ENCODE assay signal across 11 cellular contexts in the genomic region with DNA sequence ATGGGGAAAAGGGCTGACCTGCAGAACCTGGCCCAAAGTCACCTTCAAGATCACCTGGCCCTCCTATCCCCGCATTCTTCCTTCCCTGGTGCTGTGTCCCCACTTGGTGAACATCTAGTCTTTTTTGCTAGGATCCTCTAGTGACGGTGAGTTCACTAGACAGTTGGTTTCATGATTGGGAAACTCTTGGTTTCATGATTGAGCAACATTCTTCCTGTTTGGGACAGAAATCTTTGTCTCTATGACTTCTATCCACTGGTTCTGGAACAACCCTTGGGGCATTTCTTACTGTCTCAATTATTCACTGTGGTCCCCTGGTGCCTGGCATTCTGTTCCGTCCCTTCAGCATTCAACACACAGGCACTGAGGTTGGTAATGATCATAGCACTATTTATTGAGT. TPM values are rescaled to one million over a fixed set of nuclear protein-coding genes. Genes with fewer than 3 reads are reported as not detected.
A peak's percentile ranks its signal among the peaks of the same experiment; 100 is the strongest.
DNase-seq lines count a peak whose midpoint lies in the region; ATAC-seq and TF ChIP-seq lines count a peak whose summit lies in the region.
"Had no signal": no experiment of that assay in that cellular context is flagged by ENCODE, and none has a peak within 500 bp of the region (broad histone marks: within the 10 kb centered on the region; RNA-seq: fewer than 3 reads in every experiment).

No MANE protein-coding gene starts in this region.

- no peak for ATAC-seq in HCT116

- 0 out of 4 replicates have a peak, but pooled peaks cover 0 to 2% of the 10 kb centered on the region in 2 experiments for H3K36me3 ChIP-seq in HCT116 (ENCODE audit: control insufficient read depth in 1 of 2, insufficient read depth in 2 of 2, low read length in 2 of 2)
- H3K36me3 ChIP-seq in thyroid gland = no peaks in the 10 kb centered on the region

- H3K27ac ChIP-seq in HCT116 (ENCODE audit: low read depth, low read length) (no peak overlapping the region), thyroid gland (no peak overlapping the region)

- H3K9ac ChIP-seq in HCT116 (ENCODE audit: low read length) = no peak overlapping the region

- H3K27me3 ChIP-seq in HCT116 (ENCODE audit: insufficient read depth, low read length) (no peaks in the 10 kb centered on the region), thyroid gland (no peaks in the 10 kb centered on the region)

- TF ChIP-seq CTCF in HCT116 (IDR thresholded peaks at IDR 0.05 in 2 of 3, conservative IDR thresholded peaks at IDR 0.05 in 1 of 3; ENCODE audit: borderline replicate concordance in 1 of 3, insufficient read depth in 1 of 3, low read depth in 2 of 3, low read length in 2 of 3) = no peak
- no peak for TF ChIP-seq CTCF in thyroid gland (IDR thresholded peaks at IDR 0.05)

- DNase-seq in HCT116 (ENCODE audit: low read depth, low spot score) = no peak
- peak; percentile 84 for DNase-seq in SKM-1 (lab: John Stamatoyannopoulos, UW; ENCODE audit: unreplicated experiment)
- DNase-seq in hepatic stellate cell (ENCODE audit: low spot score) = peak; percentile 31
- peak; percentile 60 for DNase-seq in superior temporal gyrus (ENCODE audit: extremely low spot score)
- no peak for DNase-seq in thyroid gland
- no peak for DNase-seq in NCI-H1930 (lab: John Stamatoyannopoulos, UW)
- no peak for DNase-seq in activated CD4-positive, alpha-beta T cell treated with anti-CD3 and anti-CD28 coated beads for 4 hours
- DNase-seq: activated CD4-positive, alpha-beta T cell treated with anti-CD3 and anti-CD28 coated beads, Interleukin-2, amount 10 ng/mL, durations not matched to agents 24 days and 14 days; CD8-positive, alpha-beta memory T cell; kidney glomerular epithelial cell had no signal

- H3K9me2 ChIP-seq in HCT116 (ENCODE audit: insufficient read depth) = no peaks in the 10 kb centered on the region

- TF ChIP-seq POLR2A in HCT116 (IDR thresholded peaks at IDR 0.05; ENCODE audit: borderline replicate concordance, extremely low read depth, insufficient read depth, insufficient read length) (no peak), thyroid gland (IDR thresholded peaks at IDR 0.05) (no peak)

- H3K9me3 ChIP-seq in HCT116 (ENCODE audit: control insufficient read depth in 1 of 2, insufficient read depth in 1 of 2, low read depth in 1 of 2, low read length in 2 of 2) = no peaks in the 10 kb centered on the region
- no peaks in the 10 kb centered on the region for H3K9me3 ChIP-seq in thyroid gland

- peak overlapping the region in 1 of 2 experiments; percentile 88; a peak in 1 of 4 replicates for H3K4me3 ChIP-seq in HCT116 (replicated peaks in 1 of 2; ENCODE audit: low read depth in 1 of 2, low read length in 2 of 2)
- no peak overlapping the region for H3K4me3 ChIP-seq in thyroid gland (replicated peaks in 1 of 3)

- POLR2A ChIA-PET in HCT116 (lab: Charles Lee) = no interaction called here

- RAD21 ChIA-PET in HCT116 (lab: Charles Lee; ENCODE audit: low non-redundant PET in 1 of 2, low total read pairs in 2 of 2, uncharacterized antibody in 2 of 2, unreplicated experiment in 2 of 2) = no interaction called here

- no TSS peak for BruUV-seq in HCT116 (replicated peaks; lab: Mats Ljungman, UMichigan)

- H3K4me1 ChIP-seq in HCT116 (ENCODE audit: control insufficient read depth in 1 of 2, insufficient read depth in 2 of 2, low read length in 2 of 2) (peaks cover 28 to 60% of the 10 kb centered on the region in 2 experiments), thyroid gland (peaks cover 7 to 26% of the 10 kb centered on the region in 2 donors)

- peaks cover 52% of the 10 kb centered on the region for H3K79me2 ChIP-seq in HCT116 (ENCODE audit: insufficient read depth, low read length)

- WGBS in thyroid gland, 2 donors = 61 to 84% methylated on average over 3 of the region's 3 CpGs

- H4K20me1 ChIP-seq in HCT116 (ENCODE audit: insufficient read depth) = no peaks in the 10 kb centered on the region

- intact Hi-C loops in HCT116 (cut with micrococcal nuclease) = no loop called here
- intact Hi-C loops in thyroid gland (cut with DNase I) = no loop called here

- no peak for TF ChIP-seq RAD21 in HCT116 (IDR thresholded peaks at IDR 0.05; ENCODE audit: low read depth)

- CTCF ChIA-PET in HCT116 (lab: Charles Lee) = no interaction called here

- H3K4me2 ChIP-seq in HCT116 (ENCODE audit: low read length) = peak overlapping the region; percentile 100

- no peak overlapping the region for H2AFZ ChIP-seq in HCT116 (ENCODE audit: low read depth, low read length, poor library complexity, severe bottlenecking)

TF ChIP-seq in HCT116, 20 proteins besides CTCF, POLR2A, EP300 and RAD21:
- no peak for TF ChIP-seq ZFX (IDR thresholded peaks at IDR 0.05)
- TF ChIP-seq ZNF274 (IDR thresholded peaks at IDR 0.05; ENCODE audit: low read depth, low read length) = no peak
- TF ChIP-seq FOSL1 (IDR thresholded peaks at IDR 0.05; ENCODE audit: low read depth) = no peak

RNA-seq across cellular contexts. Expression of gene DAB2IP, which starts 50.2 kb away (rescaled TPM):
- 31.0 TPM for total RNA-seq in HCT116 (2021; ENCODE audit: unreplicated experiment)
- polyA plus RNA-seq in HCT116 (2012) = 15.1 and 18.9 TPM in 2 replicates
- 10 to 100 TPM; 26.0 to 48.5 (median 38.2) TPM for total RNA-seq in thyroid gland
- total RNA-seq: activated CD4-positive, alpha-beta T cell treated with anti-CD3 and anti-CD28 coated beads, Interleukin-2, amount 10 ng/mL, durations not matched to agents 24 days and 14 days; activated T-helper 1 cell treated with anti-CD3 and anti-CD28 coated beads, Interleukin-12 subunit alpha, Interleukin-12 subunit beta, Interleukin-2, Interleukin-4 antibody, amounts not matched to agents 30 ng/mL and 10 ng/mL and 1 ng/mL, durations not matched to agents 14 hours and 24 hours and 36 hours had no signal

Comparison
In these comparisons a context has a peak if more than half of its experiments do, and no peak if none do; other contexts are left out.
1. DNase-seq: peak in SKM-1 (single experiment), hepatic stellate cell (single experiment) and superior temporal gyrus (single experiment); none in HCT116 (single experiment), thyroid gland (0 of 2), NCI-H1930 (0 of 2) and activated CD4-positive, alpha-beta T cell treated with anti-CD3 and anti-CD28 coated beads for 4 hours (0 of 2).